15 cellular contexts compared by ENCODE assay signal in the genomic region with DNA sequence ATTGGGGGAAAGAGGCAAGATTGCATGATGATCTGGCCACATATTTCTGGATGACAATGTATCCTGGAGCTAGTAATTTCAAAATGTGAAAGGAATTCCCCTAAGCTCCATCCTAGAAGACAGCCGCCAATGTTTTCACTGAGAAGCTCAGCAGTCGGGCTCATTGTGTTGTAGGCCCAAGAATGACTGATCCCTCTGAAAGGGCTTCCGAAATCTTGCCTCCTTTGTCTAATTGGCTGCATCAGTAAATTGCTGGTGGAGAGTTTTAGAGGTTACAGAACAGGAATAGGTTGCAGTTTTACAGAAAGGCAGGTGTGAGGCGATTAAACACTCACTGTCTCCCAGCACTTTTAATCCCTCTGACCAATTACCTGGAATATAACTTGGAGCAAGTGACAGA.
A peak's percentile ranks its signal among the peaks of the same experiment; 100 is the strongest.
DNase-seq lines count a peak whose midpoint lies in the region.
"Had no signal": no experiment of that assay in that cellular context is flagged by ENCODE, and none has a peak within 500 bp of the region (broad histone marks: within the 10 kb centered on the region; RNA-seq: fewer than 3 reads in every experiment).

No MANE protein-coding gene starts in this region.

- no peak overlapping the region for H2BK15ac ChIP-seq in neuronal stem cell (ENCODE audit: low read length)

- WGBS in neuronal stem cell (ENCODE audit: extremely low coverage in 2 of 2, insufficient read length in 2 of 2, insufficient replicate concordance in 1 of 2), 2 donors: no CpG with 5 or more reads among the region's 4 CpGs

- H3K4me1 ChIP-seq in iPS-18a (ENCODE audit: control insufficient read depth, low read depth, low read length) (peaks cover 22% of the 10 kb centered on the region), neuronal stem cell (ENCODE audit: control insufficient read depth in 2 of 2, insufficient read depth in 1 of 2, low read depth in 1 of 2, low read length in 2 of 2) (peaks cover 4 to 13% of the 10 kb centered on the region in 2 donors)
- H3K4me1 ChIP-seq: A549, Caco-2 had no signal

- H3K36me3 ChIP-seq in iPS-18a (ENCODE audit: control insufficient read depth, low read depth, low read length) (no peaks in the 10 kb centered on the region), neuronal stem cell (replicated peaks in 1 of 2; ENCODE audit: control insufficient read depth in 2 of 2, insufficient read depth in 2 of 2, low read length in 2 of 2) (no peaks in the 10 kb centered on the region)

- no peak overlapping the region for H2AK5ac ChIP-seq in neuronal stem cell (ENCODE audit: low read depth, low read length)

- no peak overlapping the region for H4K8ac ChIP-seq in neuronal stem cell (ENCODE audit: low read depth, low read length)

- H4K91ac ChIP-seq in neuronal stem cell (ENCODE audit: low read depth, low read length, poor library complexity): no peak overlapping the region

- no peak overlapping the region for H2BK120ac ChIP-seq in neuronal stem cell (ENCODE audit: low read depth, low read length)

- no peak overlapping the region for H2BK12ac ChIP-seq in neuronal stem cell (ENCODE audit: low read length)

- peak overlapping the region; percentile 49 for H3K27ac ChIP-seq in iPS-18a (ENCODE audit: low read length)
- peak overlapping the region; percentile 71 for H3K27ac ChIP-seq in neuronal stem cell (replicated peaks; ENCODE audit: low read length)
- H3K27ac ChIP-seq: 22Rv1, A549, C4-2B, GM23248 had no signal

- H2AFZ ChIP-seq in neuronal stem cell (ENCODE audit: low read length): peak overlapping the region; percentile 44
- H2AFZ ChIP-seq: GM23248 had no signal

- H3K27me3 ChIP-seq in iPS-18a (ENCODE audit: control insufficient read depth, insufficient read depth, low read length) (no peaks in the 10 kb centered on the region), neuronal stem cell (ENCODE audit: control insufficient read depth in 3 of 3, insufficient read depth in 3 of 3, low read depth in 1 of 3, low read length in 3 of 3) (no peaks in the 10 kb centered on the region)

- DNase-seq in NCI-H748 (lab: John Stamatoyannopoulos, UW; ENCODE audit: unreplicated experiment) (peak; percentile 13), NCI-H748 treated with DMSO at 0.1 percent for 48 hours (lab: John Stamatoyannopoulos, UW) (no peak), NCI-H774 (lab: John Stamatoyannopoulos, UW) (peak; percentile 86), neuronal stem cell (ENCODE audit: low spot score) (peak; percentile 63), NCI-H2227 treated with DMSO at 0.1 percent for 48 hours (lab: John Stamatoyannopoulos, UW) (no peak)
- no peak for DNase-seq in stimulated activated CD8-positive, alpha-beta memory T cell treated with anti-CD3 and anti-CD28 coated beads, Interleukin-4, amount 100 ng/mL, for 48 hours
- DNase-seq: AML-193; Caco-2; CD4-positive, alpha-beta T cell; GM23248; H9 had no signal

- H2BK5ac ChIP-seq in neuronal stem cell (ENCODE audit: low read length): no peak overlapping the region

- H3K9me3 ChIP-seq in iPS-18a (ENCODE audit: control insufficient read depth, low read depth, low read length) (no peaks in the 10 kb centered on the region), neuronal stem cell (replicated peaks in 1 of 2; ENCODE audit: control insufficient read depth in 2 of 2, insufficient read depth in 1 of 2, low read depth in 1 of 2, low read length in 2 of 2) (no peaks in the 10 kb centered on the region)
- H3K9me3 ChIP-seq: Caco-2 had no signal

- peak overlapping the region; percentile 13 for H3K4me2 ChIP-seq in neuronal stem cell (ENCODE audit: insufficient read depth, low read length, poor library complexity, severe bottlenecking)
- H3K4me2 ChIP-seq: A549 had no signal

- no peak overlapping the region for H3K23ac ChIP-seq in neuronal stem cell (ENCODE audit: low read depth, low read length, poor library complexity)

- H3K79me1 ChIP-seq in neuronal stem cell (ENCODE audit: low read depth, low read length): no peaks in the 10 kb centered on the region

- no peak overlapping the region for H3K18ac ChIP-seq in neuronal stem cell (ENCODE audit: low read length)

- no peak overlapping the region for H3K4me3 ChIP-seq in iPS-18a (ENCODE audit: low read length)
- H3K4me3 ChIP-seq in neuronal stem cell (ENCODE audit: low read length in 2 of 2): no peak overlapping the region
- H3K4me3 ChIP-seq: A549, GM23248 had no signal

- H3K9ac ChIP-seq in iPS-18a (ENCODE audit: low read length): no peak overlapping the region
- H3K9ac ChIP-seq in neuronal stem cell (ENCODE audit: low read depth, low read length, poor library complexity): no peak overlapping the region
- H3K9ac ChIP-seq: GM23248 had no signal

- H3K14ac ChIP-seq in neuronal stem cell (ENCODE audit: low read length): no peak overlapping the region

- no peak overlapping the region for H3K4ac ChIP-seq in neuronal stem cell (ENCODE audit: low read length)

Comparison
In these comparisons a context has a peak if more than half of its experiments do, and no peak if none do; other contexts are left out.
1. DNase-seq: peak in NCI-H748 (single experiment), NCI-H774 (single experiment) and neuronal stem cell (single experiment); none in NCI-H748 treated with DMSO at 0.1 percent for 48 hours (single experiment), NCI-H2227 treated with DMSO at 0.1 percent for 48 hours (single experiment) and stimulated activated CD8-positive, alpha-beta memory T cell treated with anti-CD3 and anti-CD28 coated beads, Interleukin-4, amount 100 ng/mL, for 48 hours (single experiment).